ENCODE assay signal across 9 cellular contexts in the genomic region with DNA sequence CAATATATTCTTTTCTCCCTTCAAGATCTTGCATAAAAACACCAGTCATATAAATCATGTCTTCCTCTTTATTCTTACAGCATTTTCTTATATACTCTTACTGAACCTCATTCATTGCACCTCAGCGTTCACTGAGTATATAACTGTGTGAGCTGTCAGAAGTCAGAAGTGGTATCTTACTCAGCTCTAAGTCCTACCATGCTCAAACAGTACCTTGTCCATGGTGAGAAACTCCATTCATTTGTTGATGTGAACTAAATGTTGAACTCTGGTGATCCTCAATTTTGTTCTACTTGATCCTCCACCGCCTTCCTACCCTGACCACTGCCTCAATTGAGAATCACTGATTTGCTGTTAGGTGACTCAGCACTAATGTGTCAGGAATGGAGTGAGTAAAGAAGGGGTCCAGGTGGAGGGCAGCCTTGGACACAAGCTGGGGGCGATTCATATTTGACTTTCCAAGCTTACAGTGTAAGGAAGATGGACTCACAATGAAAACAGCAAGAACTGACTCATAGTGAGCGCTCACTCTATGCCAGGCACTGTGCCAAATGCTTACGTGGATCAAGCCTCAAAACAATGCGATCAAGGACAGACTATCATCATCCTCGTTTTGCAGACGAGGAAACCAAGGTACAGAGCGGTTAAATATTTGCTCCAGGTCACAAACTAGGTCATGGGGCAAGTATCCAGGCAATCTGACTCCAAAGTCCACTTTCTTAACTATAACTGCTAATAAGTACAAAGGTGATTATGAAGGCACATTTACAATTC. TPM values are rescaled to one million over a fixed set of nuclear protein-coding genes. Genes with fewer than 3 reads are reported as not detected.
DNase-seq lines count a peak whose midpoint lies in the region; ATAC-seq, FAIRE-seq and TF ChIP-seq lines count a peak whose summit lies in the region.
"Had no signal": no experiment of that assay in that cellular context is flagged by ENCODE, and none has a peak within 500 bp of the region (broad histone marks: within the 10 kb centered on the region; RNA-seq: fewer than 3 reads in every experiment).

No MANE protein-coding gene starts in this region.

- H3K4me3 Mint-ChIP-seq in T-cell: no peak overlapping the region
- H3K4me3 Mint-ChIP-seq: CD14-positive monocyte had no signal

- peaks cover 26% of the 10 kb centered on the region for H3K79me2 ChIP-seq in endothelial cell of umbilical vein (ENCODE audit: control insufficient read depth, insufficient read depth, low read length)

- H3K36me3 ChIP-seq in endothelial cell of umbilical vein (ENCODE audit: control insufficient read depth in 2 of 2, extremely low read depth in 1 of 2, insufficient read depth in 2 of 2, low read length in 2 of 2): no peaks in the 10 kb centered on the region

- no peak for TF ChIP-seq POLR2A in endothelial cell of umbilical vein (IDR thresholded peaks at IDR 0.05; ENCODE audit: low read depth, low read length)

- BruUV-seq in endothelial cell of umbilical vein (replicated peaks; lab: Mats Ljungman, UMichigan): TSS peak; percentile 16

- peaks cover 18 to 31% (median 25%) of the 10 kb centered on the region in 3 donors for H3K4me1 Mint-ChIP-seq in T-cell

- no peaks in the 10 kb centered on the region for H4K20me1 ChIP-seq in endothelial cell of umbilical vein (replicated peaks; ENCODE audit: control insufficient read depth, extremely low read depth, insufficient read depth, low read length)

- H3K36me3 Mint-ChIP-seq in T-cell: peaks cover 25% of the 10 kb centered on the region

- no peaks in the 10 kb centered on the region for H3K9me3 ChIP-seq in endothelial cell of umbilical vein (replicated peaks; ENCODE audit: control insufficient read depth, insufficient read depth, low read length)

- intact Hi-C loops in endothelial cell of umbilical vein (cut with micrococcal nuclease): loop anchor here (1.0 to 2.0 kb wide), 3 partner anchors 13 to 38 kb away; a partner anchor contains a TSS

- H3K27ac Mint-ChIP-seq in T-cell: no peak overlapping the region

- DNase-seq in NCI-H510A treated with DMSO at 0.1 percent for 48 hours (lab: John Stamatoyannopoulos, UW): peak; percentile 36
- no peak for DNase-seq in NCI-H510A (lab: John Stamatoyannopoulos, UW)
- peak; percentile 18 for DNase-seq in NCI-H774 (lab: John Stamatoyannopoulos, UW)
- peak; percentile 99 for DNase-seq in endothelial cell of umbilical vein (ENCODE audit: low read depth, low spot score)
- DNase-seq in skeletal muscle cell (ENCODE audit: low read depth): peak; percentile 93
- no peak for DNase-seq in NCI-H748 (lab: John Stamatoyannopoulos, UW; ENCODE audit: unreplicated experiment)
- no peak for DNase-seq in T-cell

- H3K27ac ChIP-seq in endothelial cell of umbilical vein (ENCODE audit: insufficient read depth, low read depth, low read length): peak overlapping the region; percentile 58

- H2AFZ ChIP-seq in endothelial cell of umbilical vein (ENCODE audit: low read depth, low read length): no peak overlapping the region

- CTCF ChIA-PET in endothelial cell of umbilical vein (lab: Charles Lee) (interaction anchor here (0.7 to 2.8 kb wide), 7 partner anchors 9 to 100 kb away, joined by 3 to 10 read pairs (median 5); a partner anchor contains a TSS), T-cell (lab: Charles Lee) (interaction anchor here in 1 of 2 donors (0.6 to 0.7 kb wide), 2 partner anchors 90 to 242 kb away, joined by 3 to 9 read pairs; no protein-coding TSS in a partner anchor)

- peak; percentile 98 for FAIRE-seq in endothelial cell of umbilical vein (lab: Jason Lieb, UNC)

- ATAC-seq in HG03342 (IDR thresholded peaks at IDR 0.05; ENCODE audit: unreplicated experiment) (no peak), T-cell (replicated peaks in 1 of 4) (no peak)

- H3K4me3 ChIP-seq in endothelial cell of umbilical vein (replicated peaks in 1 of 3; ENCODE audit: insufficient read depth in 1 of 3, low read depth in 1 of 3, low read length in 3 of 3) (no peak overlapping the region), skeletal muscle cell (ENCODE audit: low read depth, low read length) (no peak overlapping the region)

- H3K4me1 ChIP-seq in endothelial cell of umbilical vein (ENCODE audit: control insufficient read depth, extremely low read depth, insufficient read depth, low read length): peaks cover 48% of the 10 kb centered on the region

- H3K9me1 ChIP-seq in endothelial cell of umbilical vein (replicated peaks; ENCODE audit: control insufficient read depth, extremely low read depth, insufficient read depth, low read length): no peaks in the 10 kb centered on the region

- peak overlapping the region; percentile 4 for H3K9ac ChIP-seq in endothelial cell of umbilical vein (replicated peaks; ENCODE audit: extremely low read depth, insufficient read depth, low read length)

- no peaks in the 10 kb centered on the region for H3K27me3 Mint-ChIP-seq in T-cell

- H3K9me3 Mint-ChIP-seq in T-cell: no peaks in the 10 kb centered on the region
- H3K9me3 Mint-ChIP-seq: CD14-positive monocyte had no signal

- H3K4me2 ChIP-seq in endothelial cell of umbilical vein (ENCODE audit: insufficient read depth, low read length): peak overlapping the region; percentile 53

- TF ChIP-seq CTCF in endothelial cell of umbilical vein (IDR thresholded peaks at IDR 0.05; ENCODE audit: extremely low read depth in 1 of 2, insufficient read depth in 1 of 2, low read depth in 1 of 2, low read length in 2 of 2): no peak

- POLR2A ChIA-PET in endothelial cell of umbilical vein (lab: Charles Lee) (no interaction called here), T-cell (lab: Charles Lee) (interaction anchor here in 1 of 2 donors (0.7 kb wide), 1 partner anchor 1318 kb away, joined by 10 read pairs; no protein-coding TSS in a partner anchor)

- H3K27me3 ChIP-seq in endothelial cell of umbilical vein (ENCODE audit: control insufficient read depth in 2 of 2, insufficient read depth in 2 of 2, low read length in 2 of 2): no peaks in the 10 kb centered on the region

- dilution Hi-C loops in endothelial cell of umbilical vein (cut with MboI; ENCODE audit: extremely low pct_ligation_motif_present, low sequenced_read_pairs): no loop called here

TF ChIP-seq in endothelial cell of umbilical vein, 7 proteins besides CTCF, POLR2A, EP300 and RAD21 (continues in another document):
- TF ChIP-seq JUN (IDR thresholded peaks at IDR 0.05; ENCODE audit: borderline replicate concordance, insufficient read depth, insufficient read length, low read depth): peak; percentile 85
- TF ChIP-seq GATA2 (IDR thresholded peaks at IDR 0.05; ENCODE audit: insufficient read depth, insufficient read length, low read depth, low read length): peak; percentile 20

RNA-seq across cellular contexts. Expression of a gene that starts 13.5 kb away (rescaled TPM):
- total RNA-seq in endothelial cell of umbilical vein (24.8 and 29.7 TPM in 2 replicates), T-cell (10 to 100 TPM; 20.0 to 38.9 (median 30.8) TPM)
- 47.2 and 55.4 TPM in 2 replicates for polyA plus RNA-seq in endothelial cell of umbilical vein
- polyA plus RNA-seq in endothelial cell of umbilical vein (2011; cell fraction: cytosol; rRNA removed): 52.3 and 52.6 TPM in 2 replicates
- polyA plus RNA-seq in endothelial cell of umbilical vein (2011; cell fraction: nucleus; rRNA removed): 190 and 203 TPM in 2 replicates
- polyA plus RNA-seq in endothelial cell of umbilical vein (2012): 19.3 and 24.1 TPM in 2 replicates
- polyA minus RNA-seq in endothelial cell of umbilical vein: 27.3 and 33.5 TPM in 2 replicates
- 18.5 TPM for polyA minus RNA-seq in endothelial cell of umbilical vein (2011; cell fraction: cytosol; rRNA and poly(A)+ RNA removed)
- 17.6 and 25.4 TPM in 2 replicates for polyA minus RNA-seq in endothelial cell of umbilical vein (2011; cell fraction: nucleus; rRNA and poly(A)+ RNA removed)

RNA-seq across cellular contexts. Expression of a gene that starts 13.9 kb away (rescaled TPM):
- total RNA-seq in endothelial cell of umbilical vein (42.6 and 46.4 TPM in 2 replicates), T-cell (10 to 100 TPM; 33.1 to 47.5 (median 45.1) TPM)
- 30.7 and 43.2 TPM in 2 replicates for polyA plus RNA-seq in endothelial cell of umbilical vein
- polyA plus RNA-seq in endothelial cell of umbilical vein (2011; cell fraction: cytosol; rRNA removed): 60.5 and 64.7 TPM in 2 replicates
- 98.3 and 125 TPM in 2 replicates for polyA plus RNA-seq in endothelial cell of umbilical vein (2011; cell fraction: nucleus; rRNA removed)
- polyA plus RNA-seq in endothelial cell of umbilical vein (2012): 24.9 and 29.7 TPM in 2 replicates
- 21.5 and 25.7 TPM in 2 replicates for polyA minus RNA-seq in endothelial cell of umbilical vein
- polyA minus RNA-seq in endothelial cell of umbilical vein (2011; cell fraction: cytosol; rRNA and poly(A)+ RNA removed): 18.1 TPM
- polyA minus RNA-seq in endothelial cell of umbilical vein (2011; cell fraction: nucleus; rRNA and poly(A)+ RNA removed): 13.8 and 19.4 TPM in 2 replicates

RNA-seq across cellular contexts. Expression of a gene that starts 23.6 kb away (rescaled TPM):
- total RNA-seq in endothelial cell of umbilical vein: 0.38 and 0.44 TPM in 2 replicates
- polyA plus RNA-seq in endothelial cell of umbilical vein: 0.12 and 0.16 TPM in 2 replicates
- 0.08 and 0.11 TPM in 2 replicates for polyA plus RNA-seq in endothelial cell of umbilical vein (2011; cell fraction: cytosol; rRNA removed)
- polyA plus RNA-seq in endothelial cell of umbilical vein (2011; cell fraction: nucleus; rRNA removed): 0.12 and 0.15 TPM in 2 replicates
- polyA plus RNA-seq in endothelial cell of umbilical vein (2012): 0.55 and 0.58 TPM in 2 replicates
- 0.19 TPM in 1 of 2 replicates, not detected in the other for polyA minus RNA-seq in endothelial cell of umbilical vein
- 1.2 TPM for polyA minus RNA-seq in endothelial cell of umbilical vein (2011; cell fraction: cytosol; rRNA and poly(A)+ RNA removed)
- not detected in 2 replicates for polyA minus RNA-seq in endothelial cell of umbilical vein (2011; cell fraction: nucleus; rRNA and poly(A)+ RNA removed)
- total RNA-seq in T-cell: 1 to 10 TPM in 4 of 5 donors, under 1 TPM in 1; 0.60 to 3.2 (median 2.4) TPM

RNA-seq across cellular contexts. Expression of a gene that starts 29.5 kb away (rescaled TPM):
- total RNA-seq in endothelial cell of umbilical vein: 5.5 and 6.3 TPM in 2 replicates
- polyA plus RNA-seq in endothelial cell of umbilical vein: 14.2 and 17.0 TPM in 2 replicates
- 5.8 and 7.0 TPM in 2 replicates for polyA plus RNA-seq in endothelial cell of umbilical vein (2011; cell fraction: cytosol; rRNA removed)
- polyA plus RNA-seq in endothelial cell of umbilical vein (2011; cell fraction: nucleus; rRNA removed): 1.3 and 1.7 TPM in 2 replicates
- polyA plus RNA-seq in endothelial cell of umbilical vein (2012): 3.1 and 3.4 TPM in 2 replicates
- 0.64 and 1.5 TPM in 2 replicates for polyA minus RNA-seq in endothelial cell of umbilical vein
- 75.0 TPM for polyA minus RNA-seq in endothelial cell of umbilical vein (2011; cell fraction: cytosol; rRNA and poly(A)+ RNA removed)
- 1.7 and 2.5 TPM in 2 replicates for polyA minus RNA-seq in endothelial cell of umbilical vein (2011; cell fraction: nucleus; rRNA and poly(A)+ RNA removed)
- total RNA-seq in T-cell: 10 to 100 TPM; 13.7 to 29.9 (median 28.4) TPM

RNA-seq across cellular contexts. Expression of a gene that starts 35.1 kb away (rescaled TPM):
- total RNA-seq in endothelial cell of umbilical vein (not detected in 2 replicates), T-cell (not detected)
- not detected in 2 replicates for polyA plus RNA-seq in endothelial cell of umbilical vein
- not detected in 2 replicates for polyA plus RNA-seq in endothelial cell of umbilical vein (2011; cell fraction: cytosol; rRNA removed)
- not detected in 2 replicates for polyA plus RNA-seq in endothelial cell of umbilical vein (2011; cell fraction: nucleus; rRNA removed)
- not detected in 2 replicates for polyA plus RNA-seq in endothelial cell of umbilical vein (2012)
- polyA minus RNA-seq in endothelial cell of umbilical vein: not detected in 2 replicates
- not detected for polyA minus RNA-seq in endothelial cell of umbilical vein (2011; cell fraction: cytosol; rRNA and poly(A)+ RNA removed)
- not detected in 2 replicates for polyA minus RNA-seq in endothelial cell of umbilical vein (2011; cell fraction: nucleus; rRNA and poly(A)+ RNA removed)
- polyA plus RNA-seq: CD14-positive monocyte had no signal

Comparison
In these comparisons a context has a peak if more than half of its experiments do, and no peak if none do; other contexts are left out.
1. DNase-seq: peak in NCI-H510A treated with DMSO at 0.1 percent for 48 hours (single experiment), NCI-H774 (single experiment), endothelial cell of umbilical vein (single experiment) and skeletal muscle cell (single experiment); none in NCI-H510A (single experiment), NCI-H748 (single experiment) and T-cell (0 of 34).